In genomic region chr2:225735844-225736243, GRCh38 we compare ENCODE assay signal across 13 cellular contexts.
DNase-seq lines count a peak whose midpoint lies in the region; ATAC-seq and TF ChIP-seq lines count a peak whose summit lies in the region.
"Had no signal": no experiment of that assay in that cellular context is flagged by ENCODE, and none has a peak within 500 bp of the region (broad histone marks: within the 10 kb centered on the region; RNA-seq: fewer than 3 reads in every experiment).

No MANE protein-coding gene starts in this region.

- no peak overlapping the region for H3K4me3 Mint-ChIP-seq in activated CD4-positive, alpha-beta memory T cell treated with anti-CD3 and anti-CD28 coated beads, Interleukin-2, amount 10 ng/mL, durations not matched to agents 7 days and 5 days
- no peak overlapping the region for H3K4me3 Mint-ChIP-seq in activated CD4-positive, alpha-beta T cell treated with anti-CD3 and anti-CD28 coated beads, Interleukin-2, amount 10 ng/mL, durations not matched to agents 7 days and 5 days

- H3K4me3 ChIP-seq in cardiac fibroblast (replicated peaks in 1 of 2; ENCODE audit: low read depth in 2 of 2, low read length in 2 of 2): no peak overlapping the region
- H3K4me3 ChIP-seq: lung, right atrium auricular region had no signal

- ATAC-seq in HG03342 (IDR thresholded peaks at IDR 0.05; ENCODE audit: unreplicated experiment): no peak
- ATAC-seq: esophagus mucosa had no signal

- DNase-seq in Ammon's horn (ENCODE audit: low spot score): peak; percentile 2
- DNase-seq in M059J (ENCODE audit: low read depth): peak; percentile 92
- peak; percentile 85 to 89 for DNase-seq in cardiac fibroblast (ENCODE audit: low read depth in 2 of 2)
- peak; percentile 7 for DNase-seq in middle frontal gyrus (ENCODE audit: extremely low spot score, low spot score)
- no peak for DNase-seq in stimulated activated CD4-positive, alpha-beta T cell treated with anti-CD3 and anti-CD28 coated beads, Interleukin-2, amount 100 ng/mL, for 48 hours
- DNase-seq in activated CD4-positive, alpha-beta memory T cell treated with anti-CD3 and anti-CD28 coated beads, Interleukin-2, amount 10 ng/mL, durations not matched to agents 7 days and 5 days: no peak
- DNase-seq in activated CD4-positive, alpha-beta T cell treated with anti-CD3 and anti-CD28 coated beads, Interleukin-2, amount 10 ng/mL, durations not matched to agents 7 days and 5 days: no peak
- DNase-seq: COR-L47, NCI-H524 treated with DMSO at 0.1 percent for 48 hours had no signal

- CTCF ChIA-PET in activated CD4-positive, alpha-beta memory T cell treated with anti-CD3 and anti-CD28 coated beads, Interleukin-2, amount 10 ng/mL, durations not matched to agents 7 days and 5 days (lab: Charles Lee): interaction anchor here (0.6 kb wide), 1 partner anchor 889 kb away, joined by 4 read pairs; no protein-coding TSS in a partner anchor
- CTCF ChIA-PET in activated CD4-positive, alpha-beta T cell treated with anti-CD3 and anti-CD28 coated beads, Interleukin-2, amount 10 ng/mL, durations not matched to agents 7 days and 5 days (lab: Charles Lee): no interaction called here

- H3K36me3 Mint-ChIP-seq in activated CD4-positive, alpha-beta memory T cell treated with anti-CD3 and anti-CD28 coated beads, Interleukin-2, amount 10 ng/mL, durations not matched to agents 7 days and 5 days (ENCODE audit: low read depth): no peaks in the 10 kb centered on the region
- no peaks in the 10 kb centered on the region for H3K36me3 Mint-ChIP-seq in activated CD4-positive, alpha-beta T cell treated with anti-CD3 and anti-CD28 coated beads, Interleukin-2, amount 10 ng/mL, durations not matched to agents 7 days and 5 days (ENCODE audit: low read depth)

- H3K27ac Mint-ChIP-seq in activated CD4-positive, alpha-beta memory T cell treated with anti-CD3 and anti-CD28 coated beads, Interleukin-2, amount 10 ng/mL, durations not matched to agents 7 days and 5 days: no peak overlapping the region
- no peak overlapping the region for H3K27ac Mint-ChIP-seq in activated CD4-positive, alpha-beta T cell treated with anti-CD3 and anti-CD28 coated beads, Interleukin-2, amount 10 ng/mL, durations not matched to agents 7 days and 5 days

- H3K27me3 Mint-ChIP-seq in activated CD4-positive, alpha-beta memory T cell treated with anti-CD3 and anti-CD28 coated beads, Interleukin-2, amount 10 ng/mL, durations not matched to agents 7 days and 5 days: no peaks in the 10 kb centered on the region
- H3K27me3 Mint-ChIP-seq in activated CD4-positive, alpha-beta T cell treated with anti-CD3 and anti-CD28 coated beads, Interleukin-2, amount 10 ng/mL, durations not matched to agents 7 days and 5 days: no peaks in the 10 kb centered on the region

- POLR2A ChIA-PET in activated CD4-positive, alpha-beta memory T cell treated with anti-CD3 and anti-CD28 coated beads, Interleukin-2, amount 10 ng/mL, durations not matched to agents 7 days and 5 days (lab: Charles Lee): no interaction called here
- POLR2A ChIA-PET in activated CD4-positive, alpha-beta T cell treated with anti-CD3 and anti-CD28 coated beads, Interleukin-2, amount 10 ng/mL, durations not matched to agents 7 days and 5 days (lab: Charles Lee): no interaction called here

- H3K4me1 Mint-ChIP-seq in activated CD4-positive, alpha-beta memory T cell treated with anti-CD3 and anti-CD28 coated beads, Interleukin-2, amount 10 ng/mL, durations not matched to agents 7 days and 5 days: no peaks in the 10 kb centered on the region
- no peaks in the 10 kb centered on the region for H3K4me1 Mint-ChIP-seq in activated CD4-positive, alpha-beta T cell treated with anti-CD3 and anti-CD28 coated beads, Interleukin-2, amount 10 ng/mL, durations not matched to agents 7 days and 5 days

- TF ChIP-seq CTCF in cardiac fibroblast (IDR thresholded peaks at IDR 0.05; ENCODE audit: low read depth, low read length): no peak

- H3K9me3 Mint-ChIP-seq in activated CD4-positive, alpha-beta memory T cell treated with anti-CD3 and anti-CD28 coated beads, Interleukin-2, amount 10 ng/mL, durations not matched to agents 7 days and 5 days: no peaks in the 10 kb centered on the region
- no peaks in the 10 kb centered on the region for H3K9me3 Mint-ChIP-seq in activated CD4-positive, alpha-beta T cell treated with anti-CD3 and anti-CD28 coated beads, Interleukin-2, amount 10 ng/mL, durations not matched to agents 7 days and 5 days

Comparison
In these comparisons a context has a peak if more than half of its experiments do, and no peak if none do; other contexts are left out.
1. DNase-seq: peak in Ammon's horn (single experiment), M059J (single experiment), cardiac fibroblast (2 of 2) and middle frontal gyrus (single experiment); none in stimulated activated CD4-positive, alpha-beta T cell treated with anti-CD3 and anti-CD28 coated beads, Interleukin-2, amount 100 ng/mL, for 48 hours (0 of 2), activated CD4-positive, alpha-beta memory T cell treated with anti-CD3 and anti-CD28 coated beads, Interleukin-2, amount 10 ng/mL, durations not matched to agents 7 days and 5 days (single experiment) and activated CD4-positive, alpha-beta T cell treated with anti-CD3 and anti-CD28 coated beads, Interleukin-2, amount 10 ng/mL, durations not matched to agents 7 days and 5 days (single experiment).